ENCODE assay signal across 15 cellular contexts in genomic region chr13:111661052-111661451, GRCh38.
"Had no signal": no experiment of that assay in that cellular context is flagged by ENCODE, and none has a peak within 500 bp of the region (broad histone marks: within the 10 kb centered on the region; RNA-seq: fewer than 3 reads in every experiment).

No MANE protein-coding gene starts in this region.

- DNase-seq: cortex of kidney; endodermal cell; erythroblast; foreskin keratinocyte; immature natural killer cell; kidney; left cardiac atrium; left ventricle myocardium inferior; mesenchymal stem cell; naive B cell; stimulated activated CD4-positive, alpha-beta T cell treated with anti-CD3 and anti-CD28 coated beads, Interleukin-2, amount 100 ng/mL, for 24 hours; stimulated activated CD4-positive, alpha-beta T cell treated with anti-CD3 and anti-CD28 coated beads, Interleukin-4, amount 100 ng/mL, for 4 hours; stimulated activated naive CD4-positive, alpha-beta T cell; trophoblast cell had no signal

- ATAC-seq: foreskin keratinocyte, left cardiac atrium, sciatic nerve had no signal
